17 cellular contexts compared by ENCODE assay signal in genomic region chr12:108890208-108890607, GRCh38. TPM values are rescaled to one million over a fixed set of nuclear protein-coding genes. Genes with fewer than 3 reads are reported as not detected.
DNase-seq lines count a peak whose midpoint lies in the region; ATAC-seq and TF ChIP-seq lines count a peak whose summit lies in the region.
"Had no signal": no experiment of that assay in that cellular context is flagged by ENCODE, and none has a peak within 500 bp of the region (broad histone marks: within the 10 kb centered on the region; RNA-seq: fewer than 3 reads in every experiment).

No MANE protein-coding gene starts in this region.

- peak; percentile 34 for DNase-seq in activated naive CD8-positive, alpha-beta T cell treated with anti-CD3 and anti-CD28 coated beads, Interleukin-2, amount 10 ng/mL, durations not matched to agents 7 days and 5 days
- DNase-seq in activated naive CD8-positive, alpha-beta T cell treated with anti-CD3 and anti-CD28 coated beads for 36 hours, result no peak
- peak; percentile 41 for DNase-seq in NB4 (ENCODE audit: low read depth)
- DNase-seq in astrocyte of the hippocampus (ENCODE audit: low read depth, low spot score), result peak; percentile 38
- DNase-seq in neural crest cell (ENCODE audit: low read depth, low spot score), result peak; percentile 14
- no peak for DNase-seq in NCI-H82 (lab: John Stamatoyannopoulos, UW)
- no peak for DNase-seq in chondrocyte (ENCODE audit: low spot score)
- DNase-seq in adrenal gland, result no peak
- DNase-seq: amniotic stem cell; BE2C; GF-D8; head of caudate nucleus; MG63; stimulated activated naive CD4-positive, alpha-beta T cell had no signal

- ATAC-seq in activated naive CD8-positive, alpha-beta T cell treated with anti-CD3 and anti-CD28 coated beads, Interleukin-2, amount 10 ng/mL, durations not matched to agents 7 days and 5 days (ENCODE audit: low read depth), result no peak

- no peak overlapping the region for H3K27ac Mint-ChIP-seq in activated naive CD8-positive, alpha-beta T cell treated with anti-CD3 and anti-CD28 coated beads, Interleukin-2, amount 10 ng/mL, durations not matched to agents 7 days and 5 days
- H3K27ac Mint-ChIP-seq in activated naive CD8-positive, alpha-beta T cell treated with anti-CD3 and anti-CD28 coated beads for 36 hours, result no peak overlapping the region
- H3K27ac Mint-ChIP-seq in neural crest cell (ENCODE audit: unreplicated experiment) (no peak overlapping the region), chondrocyte (ENCODE audit: unreplicated experiment) (no peak overlapping the region)

- intact Hi-C loops in adrenal gland (cut with DNase I), result no loop called here

- no peak overlapping the region for H3K27ac ChIP-seq in adrenal gland

- H3K9me3 Mint-ChIP-seq in activated naive CD8-positive, alpha-beta T cell treated with anti-CD3 and anti-CD28 coated beads, Interleukin-2, amount 10 ng/mL, durations not matched to agents 7 days and 5 days, result peaks cover 3% of the 10 kb centered on the region
- H3K9me3 Mint-ChIP-seq in activated naive CD8-positive, alpha-beta T cell treated with anti-CD3 and anti-CD28 coated beads for 36 hours, result peaks cover 2% of the 10 kb centered on the region
- H3K9me3 Mint-ChIP-seq in neural crest cell (peaks cover 7% of the 10 kb centered on the region), chondrocyte (ENCODE audit: low read depth) (peaks cover 3% of the 10 kb centered on the region)

- no peaks in the 10 kb centered on the region for H3K36me3 ChIP-seq in adrenal gland (replicated peaks in 1 of 2)
- H3K36me3 ChIP-seq: BE2C, MG63 had no signal

- H3K4me3 Mint-ChIP-seq in activated naive CD8-positive, alpha-beta T cell treated with anti-CD3 and anti-CD28 coated beads, Interleukin-2, amount 10 ng/mL, durations not matched to agents 7 days and 5 days, result no peak overlapping the region
- no peak overlapping the region for H3K4me3 Mint-ChIP-seq in activated naive CD8-positive, alpha-beta T cell treated with anti-CD3 and anti-CD28 coated beads for 36 hours
- no peak overlapping the region for H3K4me3 Mint-ChIP-seq in neural crest cell
- H3K4me3 Mint-ChIP-seq in chondrocyte (ENCODE audit: unreplicated experiment), result no peak overlapping the region

- no peaks in the 10 kb centered on the region for H3K36me3 Mint-ChIP-seq in activated naive CD8-positive, alpha-beta T cell treated with anti-CD3 and anti-CD28 coated beads, Interleukin-2, amount 10 ng/mL, durations not matched to agents 7 days and 5 days
- H3K36me3 Mint-ChIP-seq in activated naive CD8-positive, alpha-beta T cell treated with anti-CD3 and anti-CD28 coated beads for 36 hours, result no peaks in the 10 kb centered on the region
- H3K36me3 Mint-ChIP-seq in neural crest cell (ENCODE audit: low read depth) (no peaks in the 10 kb centered on the region), chondrocyte (ENCODE audit: low read depth) (no peaks in the 10 kb centered on the region)

- no peaks in the 10 kb centered on the region for H3K4me1 Mint-ChIP-seq in activated naive CD8-positive, alpha-beta T cell treated with anti-CD3 and anti-CD28 coated beads, Interleukin-2, amount 10 ng/mL, durations not matched to agents 7 days and 5 days
- H3K4me1 Mint-ChIP-seq in activated naive CD8-positive, alpha-beta T cell treated with anti-CD3 and anti-CD28 coated beads for 36 hours, result no peaks in the 10 kb centered on the region
- H3K4me1 Mint-ChIP-seq in neural crest cell (no peaks in the 10 kb centered on the region), chondrocyte (ENCODE audit: low read depth) (no peaks in the 10 kb centered on the region)

- TF ChIP-seq POLR2A in NB4 (IDR thresholded peaks at IDR 0.05; ENCODE audit: extremely low read depth, insufficient read length), result no peak
- no peak for TF ChIP-seq POLR2A in adrenal gland (IDR thresholded peaks at IDR 0.05)

- POLR2A ChIA-PET in activated naive CD8-positive, alpha-beta T cell treated with anti-CD3 and anti-CD28 coated beads, Interleukin-2, amount 10 ng/mL, durations not matched to agents 7 days and 5 days (lab: Charles Lee), result no interaction called here

- no peak for TF ChIP-seq CTCF in NB4 (IDR thresholded peaks at IDR 0.05; ENCODE audit: low read depth, low read length)
- no peak for TF ChIP-seq CTCF in neural crest cell (conservative IDR thresholded peaks at IDR 0.05)
- no peak for TF ChIP-seq CTCF in chondrocyte (IDR thresholded peaks at IDR 0.05)
- no peak for TF ChIP-seq CTCF in adrenal gland (IDR thresholded peaks at IDR 0.05)

- no peaks in the 10 kb centered on the region for H3K4me1 ChIP-seq in adrenal gland (replicated peaks in 1 of 2)
- H3K4me1 ChIP-seq: BE2C had no signal

- H3K9me3 ChIP-seq in adrenal gland (replicated peaks in 1 of 3), result no peaks in the 10 kb centered on the region
- H3K9me3 ChIP-seq: BE2C, MG63 had no signal

- H3K4me3 ChIP-seq in NB4 (ENCODE audit: low read depth, low read length) (no peak overlapping the region), adrenal gland (no peak overlapping the region)
- H3K4me3 ChIP-seq: MG63 had no signal

- H3K27me3 ChIP-seq in adrenal gland, result no peaks in the 10 kb centered on the region
- H3K27me3 ChIP-seq: BE2C, MG63 had no signal

- H3K27me3 Mint-ChIP-seq in activated naive CD8-positive, alpha-beta T cell treated with anti-CD3 and anti-CD28 coated beads, Interleukin-2, amount 10 ng/mL, durations not matched to agents 7 days and 5 days, result peaks cover 7% of the 10 kb centered on the region
- H3K27me3 Mint-ChIP-seq in activated naive CD8-positive, alpha-beta T cell treated with anti-CD3 and anti-CD28 coated beads for 36 hours, result no peaks in the 10 kb centered on the region
- H3K27me3 Mint-ChIP-seq in neural crest cell (ENCODE audit: low read depth) (peaks cover 1% of the 10 kb centered on the region), chondrocyte (ENCODE audit: low read depth) (peaks cover 3% of the 10 kb centered on the region)

- 71 to 88% (median 80%) methylated on average over 2 of the region's 2 CpGs for WGBS in adrenal gland, 4 donors

RNA-seq across cellular contexts. Expression of gene DAO, which starts 10.3 kb away (rescaled TPM):
- total RNA-seq in activated naive CD8-positive, alpha-beta T cell treated with anti-CD3 and anti-CD28 coated beads, Interleukin-2, amount 10 ng/mL, durations not matched to agents 7 days and 5 days, result not detected
- total RNA-seq in activated naive CD8-positive, alpha-beta T cell treated with anti-CD3 and anti-CD28 coated beads for 36 hours, result not detected
- not detected in 2 replicates for total RNA-seq in neural crest cell
- total RNA-seq in chondrocyte, result not detected in 3 replicates
- not detected for total RNA-seq in adrenal gland
- polyA plus RNA-seq in adrenal gland, result not detected
- total RNA-seq: activated CD8-positive, alpha-beta memory T cell treated with anti-CD3 and anti-CD28 coated beads for 36 hours; lower leg skin; omental fat pad had no signal

RNA-seq across cellular contexts. Expression of gene SSH1, which starts 32.8 kb away (rescaled TPM):
- 10 to 100 TPM; 29.7 to 36.9 TPM for total RNA-seq in activated naive CD8-positive, alpha-beta T cell treated with anti-CD3 and anti-CD28 coated beads, Interleukin-2, amount 10 ng/mL, durations not matched to agents 7 days and 5 days
- 10 to 100 TPM; 20.7 to 26.9 TPM for total RNA-seq in activated naive CD8-positive, alpha-beta T cell treated with anti-CD3 and anti-CD28 coated beads for 36 hours
- total RNA-seq in neural crest cell, result 32.9 and 34.3 TPM in 2 replicates
- total RNA-seq in chondrocyte, result 125 to 138 TPM (median 127 TPM) in 3 replicates
- 10 to 100 TPM; 12.8 to 40.1 (median 24.9) TPM for total RNA-seq in adrenal gland
- 1 to 10 TPM; 5.3 to 9.4 (median 7.8) TPM for polyA plus RNA-seq in adrenal gland

Comparison
In these comparisons a context has a peak if more than half of its experiments do, and no peak if none do; other contexts are left out.
1. DNase-seq: peak in activated naive CD8-positive, alpha-beta T cell treated with anti-CD3 and anti-CD28 coated beads, Interleukin-2, amount 10 ng/mL, durations not matched to agents 7 days and 5 days (single experiment), NB4 (single experiment), astrocyte of the hippocampus (single experiment) and neural crest cell (single experiment); none in activated naive CD8-positive, alpha-beta T cell treated with anti-CD3 and anti-CD28 coated beads for 36 hours (single experiment), NCI-H82 (single experiment), chondrocyte (single experiment) and adrenal gland (0 of 7).